In genomic region chr10:88316292-88316861, GRCh38 we compare ENCODE assay signal across 17 cellular contexts.
DNase-seq lines count a peak whose midpoint lies in the region; ATAC-seq and TF ChIP-seq lines count a peak whose summit lies in the region.
"Had no signal": no experiment of that assay in that cellular context is flagged by ENCODE, and none has a peak within 500 bp of the region (broad histone marks: within the 10 kb centered on the region; RNA-seq: fewer than 3 reads in every experiment).

No MANE protein-coding gene starts in this region.

- H3K4me2 ChIP-seq in DND-41 (ENCODE audit: insufficient read depth, low read length), result no peak overlapping the region
- peak overlapping the region; percentile 45 for H3K4me2 ChIP-seq in Loucy (ENCODE audit: low read depth, low read length, poor library complexity, severe bottlenecking)
- H3K4me2 ChIP-seq: GM23338 had no signal

- H3K27me3 ChIP-seq in DND-41 (ENCODE audit: insufficient read depth, low read length, poor library complexity) (no peaks in the 10 kb centered on the region), HAP-1 (ENCODE audit: low read depth) (peaks cover 3% of the 10 kb centered on the region), Loucy (ENCODE audit: insufficient read depth, low read length, poor library complexity, severe bottlenecking) (no peaks in the 10 kb centered on the region), breast epithelium (no peaks in the 10 kb centered on the region)

- no peak overlapping the region for H3K27ac Mint-ChIP-seq in endothelial cell (ENCODE audit: unreplicated experiment)
- H3K27ac Mint-ChIP-seq: GM23338 had no signal

- H3K9me2 ChIP-seq in Loucy (replicated peaks; ENCODE audit: low read depth, low read length), result no peaks in the 10 kb centered on the region

- H3K9ac ChIP-seq in DND-41 (ENCODE audit: low read depth, low read length), result no peak overlapping the region
- H3K9ac ChIP-seq in Loucy (ENCODE audit: low read depth, low read length, poor library complexity, severe bottlenecking), result peak overlapping the region; percentile 2

- H3K4me3 Mint-ChIP-seq in endothelial cell (ENCODE audit: unreplicated experiment), result no peak overlapping the region
- H3K4me3 Mint-ChIP-seq: GM23338 had no signal

- no peaks in the 10 kb centered on the region for H3K27me3 Mint-ChIP-seq in endothelial cell (ENCODE audit: unreplicated experiment)

- H3K36me3 Mint-ChIP-seq in endothelial cell (ENCODE audit: low read depth, unreplicated experiment), result peaks cover 3% of the 10 kb centered on the region

- no peak for TF ChIP-seq POLR2A in breast epithelium (IDR thresholded peaks at IDR 0.05)

- H3K4me1 Mint-ChIP-seq in endothelial cell (ENCODE audit: unreplicated experiment), result no peaks in the 10 kb centered on the region

- peaks cover 4% of the 10 kb centered on the region for H3K9me3 Mint-ChIP-seq in endothelial cell (ENCODE audit: unreplicated experiment)

- H3K27ac ChIP-seq in DND-41 (ENCODE audit: low read length) (no peak overlapping the region), breast epithelium (no peak overlapping the region)
- H3K27ac ChIP-seq: C4-2B, SK-N-MC had no signal

- no peaks in the 10 kb centered on the region for H3K79me2 ChIP-seq in DND-41 (ENCODE audit: insufficient read depth, low read length)
- H3K79me2 ChIP-seq in Loucy (ENCODE audit: insufficient read depth, low read length), result no peaks in the 10 kb centered on the region

- no peak overlapping the region for H3K4me3 ChIP-seq in DND-41 (ENCODE audit: low read depth in 1 of 2, low read length in 2 of 2)
- no peak overlapping the region for H3K4me3 ChIP-seq in HAP-1
- no peak overlapping the region for H3K4me3 ChIP-seq in Loucy (ENCODE audit: low read length, poor library complexity, severe bottlenecking)
- no peak overlapping the region for H3K4me3 ChIP-seq in breast epithelium
- H3K4me3 ChIP-seq: GM23338, K562, SK-N-MC had no signal

- in situ Hi-C loops in HAP-1 (cut with MboI; ENCODE audit: low sequenced_read_pairs), result no loop called here

- H2AFZ ChIP-seq in DND-41 (ENCODE audit: low read depth, low read length) (peak overlapping the region; percentile 34; the same call in 1 of the 2 replicates), Loucy (ENCODE audit: low read length) (no peak overlapping the region)
- H2AFZ ChIP-seq: GM23338 had no signal

- DNase-seq in DND-41 (no peak), HAP-1 (ENCODE audit: low spot score in 2 of 2) (peak; percentile 11 to 39), renal cortical epithelial cell (ENCODE audit: low read depth) (peak; percentile 6), breast epithelium (ENCODE audit: low spot score in 2 of 2) (no peak), endothelial cell (ENCODE audit: low spot score) (no peak)
- DNase-seq: ACHN, NCI-H187, NCI-H2171 treated with DMSO at 0.1 percent for 48 hours, NCI-H446, NCI-H526 treated with DMSO at 0.1 percent for 48 hours, SHP77 had no signal

- H3K36me3 ChIP-seq in DND-41 (ENCODE audit: insufficient read depth, low read length), result no peaks in the 10 kb centered on the region; the same call in 1 of the 2 replicates
- no peaks in the 10 kb centered on the region for H3K36me3 ChIP-seq in HAP-1 (replicated peaks)
- peaks cover 4% of the 10 kb centered on the region; the same call in 1 of the 2 replicates for H3K36me3 ChIP-seq in Loucy (ENCODE audit: insufficient read depth, low read length)
- H3K36me3 ChIP-seq in breast epithelium, result no peaks in the 10 kb centered on the region

- peaks cover 26% of the 10 kb centered on the region for H3K9me3 ChIP-seq in DND-41 (ENCODE audit: insufficient read depth, low read length, severe bottlenecking)
- H3K9me3 ChIP-seq in HAP-1, result peaks cover 3% of the 10 kb centered on the region; the same call in 1 of the 2 replicates
- peaks cover 33% of the 10 kb centered on the region for H3K9me3 ChIP-seq in Loucy (ENCODE audit: insufficient read depth, low read depth, low read length)
- H3K9me3 ChIP-seq in breast epithelium, result peaks cover 7 to 23% of the 10 kb centered on the region in 2 donors

- H3K4me1 ChIP-seq in DND-41 (ENCODE audit: insufficient read depth, low read length) (0 out of 2 replicates have a peak, but pooled peaks cover 5% of the 10 kb centered on the region), HAP-1 (no peaks in the 10 kb centered on the region; the same call in 1 of the 2 replicates), Loucy (ENCODE audit: insufficient read depth, low read length, poor library complexity, severe bottlenecking) (peaks cover 43% of the 10 kb centered on the region), breast epithelium (no peaks in the 10 kb centered on the region)

- ATAC-seq in DND-41 (ENCODE audit: insufficient read depth, low read depth), result no peak
- ATAC-seq in GM19395 (IDR thresholded peaks at IDR 0.05; ENCODE audit: unreplicated experiment), result no peak
- ATAC-seq: GM23338, K562 had no signal

- H4K20me1 ChIP-seq in DND-41 (ENCODE audit: insufficient read depth, low read length) (no peaks in the 10 kb centered on the region), Loucy (ENCODE audit: insufficient read depth, low read length, poor library complexity, severe bottlenecking) (no peaks in the 10 kb centered on the region)

- TF ChIP-seq CTCF in DND-41 (IDR thresholded peaks at IDR 0.05; ENCODE audit: borderline replicate concordance, extremely low read depth, low read length, poor library complexity, severe bottlenecking), result no peak
- no peak for TF ChIP-seq CTCF in Loucy (conservative IDR thresholded peaks at IDR 0.05; ENCODE audit: low read length)
- TF ChIP-seq CTCF in breast epithelium (IDR thresholded peaks at IDR 0.05), result no peak
- TF ChIP-seq CTCF in endothelial cell (IDR thresholded peaks at IDR 0.05; ENCODE audit: unreplicated experiment), result no peak

- intact Hi-C loops in breast epithelium (cut with DNase I; ENCODE audit: low total_unique reads), result no loop called here

- H3F3A ChIP-seq in Loucy (ENCODE audit: low read depth), result no peaks in the 10 kb centered on the region

Comparison
In these comparisons a context has a peak if more than half of its experiments do, and no peak if none do; other contexts are left out.
1. DNase-seq: peak in HAP-1 (2 of 2) and renal cortical epithelial cell (single experiment); none in DND-41 (single experiment), breast epithelium (0 of 2) and endothelial cell (single experiment).